13 cellular contexts compared by ENCODE assay signal in genomic region chr16:27290582-27290981, GRCh38.
"Had no signal": no experiment of that assay in that cellular context is flagged by ENCODE, and none has a peak within 500 bp of the region (broad histone marks: within the 10 kb centered on the region; RNA-seq: fewer than 3 reads in every experiment).

No MANE protein-coding gene starts in this region.

- H3K9me3 Mint-ChIP-seq: stimulated activated effector memory CD8-positive, alpha-beta T cell treated with anti-CD3 and anti-CD28 coated beads, Interleukin-12 subunit alpha, Interleukin-12 subunit beta, amount 100 ng/mL, for 72 hours had no signal

- ATAC-seq: left colon; naive thymus-derived CD8-positive, alpha-beta T cell; stimulated activated effector memory CD8-positive, alpha-beta T cell treated with anti-CD3 and anti-CD28 coated beads, Interleukin-12 subunit alpha, Interleukin-12 subunit beta, amount 100 ng/mL, for 72 hours had no signal

- H3K27ac Mint-ChIP-seq: brain; stimulated activated effector memory CD8-positive, alpha-beta T cell treated with anti-CD3 and anti-CD28 coated beads, Interleukin-12 subunit alpha, Interleukin-12 subunit beta, amount 100 ng/mL, for 72 hours had no signal

- H3K27ac ChIP-seq: transverse colon had no signal

- H3K27me3 ChIP-seq: transverse colon had no signal

- H3K4me3 Mint-ChIP-seq: brain; central memory CD8-positive, alpha-beta T cell; stimulated activated effector memory CD8-positive, alpha-beta T cell treated with anti-CD3 and anti-CD28 coated beads, Interleukin-12 subunit alpha, Interleukin-12 subunit beta, amount 100 ng/mL, for 72 hours had no signal

- H3K4me1 Mint-ChIP-seq: brain had no signal

- H3K27me3 Mint-ChIP-seq: central memory CD8-positive, alpha-beta T cell; naive thymus-derived CD8-positive, alpha-beta T cell had no signal

- DNase-seq: activated effector memory CD4-positive, alpha-beta T cell treated with anti-CD3 and anti-CD28 coated beads, Interleukin-2, amount 50 U/mL, for 16 hours; amygdala; cortex of kidney; effector CD8-positive, alpha-beta T cell; glutamatergic neuron; left colon; naive thymus-derived CD8-positive, alpha-beta T cell; substantia nigra; T1000; transverse colon had no signal

- H3K9me3 ChIP-seq: transverse colon had no signal

- H3K36me3 Mint-ChIP-seq: brain; naive thymus-derived CD8-positive, alpha-beta T cell had no signal
